ENCODE assay signal across 18 cellular contexts in the genomic region with DNA sequence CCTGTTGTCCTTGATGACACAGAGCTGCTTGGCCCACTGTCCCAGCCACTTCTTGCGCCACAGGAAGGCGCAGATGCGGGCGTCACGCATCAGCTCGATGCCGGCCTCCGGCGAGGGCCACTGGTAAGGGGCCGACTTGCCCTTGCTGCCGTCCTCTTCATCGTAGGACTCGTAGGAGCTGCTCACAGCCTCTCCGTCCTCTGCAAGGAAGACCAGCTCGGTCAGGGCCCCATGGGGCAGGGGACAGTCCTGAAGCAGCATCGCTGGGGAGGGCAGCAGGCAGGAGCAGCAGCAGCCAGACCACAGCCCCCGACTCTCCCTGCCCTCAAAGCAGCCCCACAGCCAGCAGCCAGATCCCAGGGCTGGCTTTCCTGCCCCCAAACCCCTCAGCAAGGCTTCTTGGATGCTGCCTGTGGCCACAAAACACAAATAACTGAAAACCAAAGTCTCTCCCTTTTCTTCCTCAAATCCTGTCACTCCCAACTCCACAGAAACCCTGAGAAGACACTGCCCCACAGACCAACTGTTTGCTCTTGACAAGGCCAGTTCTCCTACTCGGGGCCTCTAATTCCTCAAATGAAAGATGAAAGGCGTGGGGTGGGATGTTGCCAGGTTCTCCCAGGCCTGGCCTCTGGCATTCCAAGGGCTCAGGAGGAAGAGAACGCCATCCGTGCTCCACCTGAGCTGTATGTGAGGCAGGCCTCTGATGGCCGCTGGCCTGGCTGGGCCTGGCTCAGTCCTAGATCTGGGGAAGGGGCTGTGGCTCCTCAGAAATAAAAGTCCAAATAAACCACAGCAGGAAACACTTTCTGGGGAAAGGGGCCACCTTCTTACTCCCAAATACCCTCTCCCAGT.
"Had no signal": no experiment of that assay in that cellular context is flagged by ENCODE, and none has a peak within 500 bp of the region (broad histone marks: within the 10 kb centered on the region; RNA-seq: fewer than 3 reads in every experiment).

No MANE protein-coding gene starts in this region.

- H3K9ac ChIP-seq: SK-N-SH had no signal

- H3K4me2 ChIP-seq: SK-N-SH had no signal

- H3K4me3 ChIP-seq: lower lobe of right lung, stomach, transverse colon had no signal

- H3K36me3 ChIP-seq: lower lobe of right lung, transverse colon had no signal

- ATAC-seq: activated CD4-positive, CD25-positive, alpha-beta regulatory T cell treated with anti-CD3 and anti-CD28 coated beads, Interleukin-2, amount 50 U/mL, for 24 hours; activated naive CD8-positive, alpha-beta T cell treated with anti-CD3 and anti-CD28 coated beads, Interleukin-2, amount 50 U/mL, for 24 hours; activated T-cell treated with anti-CD3 and anti-CD28 coated beads, Interleukin-2, amount 50 U/mL, for 72 hours; lower lobe of right lung; naive thymus-derived CD4-positive, alpha-beta T cell had no signal

- H3K27me3 ChIP-seq: stomach, transverse colon had no signal

- H3K9me3 ChIP-seq: lower lobe of right lung, SK-N-SH, stomach, transverse colon had no signal

- H3K27ac ChIP-seq: lower lobe of right lung, stomach, transverse colon, VCaP had no signal

- DNase-seq: activated CD4-positive, alpha-beta memory T cell treated with anti-CD3 and anti-CD28 coated beads, Interleukin-2, amount 10 ng/mL, durations not matched to agents 7 days and 5 days; activated CD4-positive, alpha-beta T cell treated with anti-CD3 and anti-CD28 coated beads, Interleukin-2, amount 10 ng/mL, durations not matched to agents 24 days and 14 days; activated gamma-delta T cell; activated naive CD4-positive, alpha-beta T cell treated with anti-CD3 and anti-CD28 coated beads, Interleukin-2, amount 50 U/mL, for 16 hours; activated naive CD8-positive, alpha-beta T cell treated with anti-CD3 and anti-CD28 coated beads, Interleukin-2, amount 50 U/mL, for 24 hours; activated T-cell treated with anti-CD3 and anti-CD28 coated beads, Interleukin-2, amount 50 U/mL, for 72 hours; effector CD8-positive, alpha-beta T cell; erythroblast; foreskin fibroblast; kidney; lower lobe of right lung; naive thymus-derived CD4-positive, alpha-beta T cell; SK-N-SH; stimulated activated CD4-positive, alpha-beta T cell treated with anti-CD3 and anti-CD28 coated beads, Interleukin-1b, Interleukin-23, amount 100 ng/mL, for 48 hours; stomach; transverse colon had no signal

- H3K4me1 ChIP-seq: lower lobe of right lung, stomach, transverse colon had no signal
